Comparison of ENCODE assay signal across 28 cellular contexts in genomic region chr21:45804809-45805313, GRCh38.
"Had no signal": no experiment of that assay in that cellular context is flagged by ENCODE, and none has a peak within 500 bp of the region (broad histone marks: within the 10 kb centered on the region; RNA-seq: fewer than 3 reads in every experiment).

No MANE protein-coding gene starts in this region.

- H3K4me1 Mint-ChIP-seq: activated B cell treated with CpG ODN at 0.5 μM for 24 hours; activated CD4-positive, alpha-beta T cell treated with anti-CD3 and anti-CD28 coated beads for 36 hours; activated naive CD8-positive, alpha-beta T cell treated with anti-CD3 and anti-CD28 coated beads for 36 hours had no signal

- H3K4me1 ChIP-seq: adrenal gland, body of pancreas, spleen, uterus had no signal

- H3K36me3 Mint-ChIP-seq: activated naive CD8-positive, alpha-beta T cell treated with anti-CD3 and anti-CD28 coated beads for 36 hours; type B pancreatic cell had no signal

- H3K4me3 ChIP-seq: adrenal gland, body of pancreas, spleen, thoracic aorta, uterus had no signal

- H3K36me3 ChIP-seq: adrenal gland, thoracic aorta, uterus had no signal

- H3K9me3 ChIP-seq: adrenal gland, body of pancreas, thoracic aorta, uterus had no signal

- H3K27ac ChIP-seq: adrenal gland, body of pancreas, spleen, thoracic aorta, uterus had no signal

- H3K27ac Mint-ChIP-seq: activated B cell treated with CpG ODN at 0.5 μM for 24 hours; activated CD4-positive, alpha-beta T cell treated with anti-CD3 and anti-CD28 coated beads for 36 hours; activated naive CD4-positive, alpha-beta T cell treated with anti-CD3 and anti-CD28 coated beads for 36 hours; activated naive CD8-positive, alpha-beta T cell treated with anti-CD3 and anti-CD28 coated beads for 36 hours; activated T-helper 1 cell treated with anti-CD3 and anti-CD28 coated beads, Interleukin-12 subunit alpha, Interleukin-12 subunit beta, Interleukin-2, Interleukin-4 antibody, amounts not matched to agents 30 ng/mL and 10 ng/mL and 1 ng/mL, durations not matched to agents 14 hours and 24 hours and 36 hours; nephron; T-helper 2 cell treated with Interferon-gamma antibody and Interleukin-4, amounts not matched to agents 5 μg/mL and 100 μg/mL, for 36 hours; type B pancreatic cell had no signal

- H3K9me3 Mint-ChIP-seq: activated B cell treated with CpG ODN at 0.5 μM for 24 hours; activated T-helper 1 cell treated with anti-CD3 and anti-CD28 coated beads, Interleukin-12 subunit alpha, Interleukin-12 subunit beta, Interleukin-2, Interleukin-4 antibody, amounts not matched to agents 30 ng/mL and 10 ng/mL and 1 ng/mL, durations not matched to agents 14 hours and 24 hours and 36 hours; type B pancreatic cell had no signal

- H3K4me3 Mint-ChIP-seq: activated B cell treated with CpG ODN at 0.5 μM for 24 hours; activated CD4-positive, alpha-beta T cell treated with anti-CD3 and anti-CD28 coated beads for 36 hours; activated naive CD4-positive, alpha-beta T cell treated with anti-CD3 and anti-CD28 coated beads for 36 hours; activated naive CD8-positive, alpha-beta T cell treated with anti-CD3 and anti-CD28 coated beads for 36 hours; activated T-helper 1 cell treated with anti-CD3 and anti-CD28 coated beads, Interleukin-12 subunit alpha, Interleukin-12 subunit beta, Interleukin-2, Interleukin-4 antibody, amounts not matched to agents 30 ng/mL and 10 ng/mL and 1 ng/mL, durations not matched to agents 14 hours and 24 hours and 36 hours; nephron; T-helper 2 cell treated with Interferon-gamma antibody and Interleukin-4, amounts not matched to agents 5 μg/mL and 100 μg/mL, for 36 hours; type B pancreatic cell had no signal

- DNase-seq: activated B cell treated with CpG ODN at 0.5 μM for 24 hours; activated CD4-positive, alpha-beta T cell treated with anti-CD3 and anti-CD28 coated beads for 36 hours; activated CD4-positive, alpha-beta T cell treated with anti-CD3 and anti-CD28 coated beads, Interleukin-2, amount 50 U/mL, for 4 hours; activated effector memory CD4-positive, alpha-beta T cell treated with anti-CD3 and anti-CD28 coated beads, Interleukin-2, amount 50 U/mL, for 16 hours; activated naive CD4-positive, alpha-beta T cell treated with anti-CD3 and anti-CD28 coated beads for 36 hours; activated naive CD8-positive, alpha-beta T cell treated with anti-CD3 and anti-CD28 coated beads for 36 hours; activated T-cell treated with anti-CD3 and anti-CD28 coated beads for 4 hours; adrenal gland; aorta; body of pancreas; dermis blood vessel endothelial cell; effector CD8-positive, alpha-beta T cell; left colon; mammary epithelial cell; nucleus accumbens; right cardiac atrium; spleen; stimulated activated naive CD8-positive, alpha-beta T cell treated with anti-CD3 and anti-CD28 coated beads, Interleukin-15, Interleukin-2, amounts not matched to agents 100 U/mL and 50 U/mL, for 24 hours; T-helper 1 cell; uterus had no signal

- ATAC-seq: activated CD4-positive, alpha-beta T cell treated with anti-CD3 and anti-CD28 coated beads for 36 hours; body of pancreas; left colon; right cardiac atrium; stimulated activated naive CD8-positive, alpha-beta T cell treated with anti-CD3 and anti-CD28 coated beads, Interleukin-15, Interleukin-2, amounts not matched to agents 100 U/mL and 50 U/mL, for 24 hours had no signal

- H3K27me3 ChIP-seq: adrenal gland, body of pancreas, spleen, uterus had no signal

- FAIRE-seq: colon, frontal cortex, keratinocyte had no signal

- H3K27me3 Mint-ChIP-seq: activated CD4-positive, alpha-beta T cell treated with anti-CD3 and anti-CD28 coated beads for 36 hours; type B pancreatic cell had no signal
